In the genomic region with DNA sequence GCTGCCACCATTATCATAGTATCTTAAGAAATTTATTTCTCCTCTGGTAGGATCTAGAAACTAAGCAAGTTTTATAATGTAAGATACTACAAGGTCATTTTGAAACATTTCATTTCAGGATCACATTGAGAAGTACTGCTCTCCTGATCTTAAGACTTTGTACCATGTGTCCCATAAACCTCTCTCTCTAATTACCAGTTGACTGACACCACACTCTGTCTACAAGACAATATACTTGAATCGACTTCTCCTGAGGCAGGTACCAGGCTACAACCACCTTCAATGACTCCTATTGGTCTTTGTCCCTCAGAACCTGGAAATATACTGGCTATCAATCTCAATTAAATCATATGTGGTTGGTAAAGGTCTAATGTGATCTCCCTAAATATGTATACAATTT, we compare ENCODE assay signal across 20 cellular contexts.
"Had no signal": no experiment of that assay in that cellular context is flagged by ENCODE, and none has a peak within 500 bp of the region (broad histone marks: within the 10 kb centered on the region; RNA-seq: fewer than 3 reads in every experiment).

No MANE protein-coding gene starts in this region.

- ATAC-seq: effector memory CD8-positive, alpha-beta T cell; left ventricle myocardium superior; lower lobe of right lung; natural killer cell; pancreas; right lobe of liver; stimulated activated naive B cell treated with anti-CD40 and anti-IgM and Interleukin-4, amounts not matched to agents 10 μg/mL and 1 μg/mL and 100 μg/mL, for 72 hours had no signal

- DNase-seq: cortex of kidney; effector memory CD8-positive, alpha-beta T cell; erythroblast; esophagus squamous epithelium; foreskin melanocyte; hypothalamus; immature natural killer cell; islet precursor cell; kidney glomerular epithelial cell; left ventricle myocardium superior; lower lobe of right lung; natural killer cell; occipital lobe; pancreas; right lobe of liver; small intestine; stimulated activated CD4-positive, alpha-beta T cell treated with anti-CD3 and anti-CD28 coated beads, Interleukin-15, amount 100 ng/mL, for 24 hours; stimulated activated CD4-positive, alpha-beta T cell treated with anti-CD3 and anti-CD28 coated beads, Interleukin-2, amount 100 ng/mL, for 48 hours; stimulated activated naive B cell treated with anti-CD40 and anti-IgM and Interleukin-4, amounts not matched to agents 10 μg/mL and 1 μg/mL and 100 μg/mL, for 72 hours; upper lobe of left lung had no signal
